ENCODE assay signal across 26 cellular contexts in the genomic region with DNA sequence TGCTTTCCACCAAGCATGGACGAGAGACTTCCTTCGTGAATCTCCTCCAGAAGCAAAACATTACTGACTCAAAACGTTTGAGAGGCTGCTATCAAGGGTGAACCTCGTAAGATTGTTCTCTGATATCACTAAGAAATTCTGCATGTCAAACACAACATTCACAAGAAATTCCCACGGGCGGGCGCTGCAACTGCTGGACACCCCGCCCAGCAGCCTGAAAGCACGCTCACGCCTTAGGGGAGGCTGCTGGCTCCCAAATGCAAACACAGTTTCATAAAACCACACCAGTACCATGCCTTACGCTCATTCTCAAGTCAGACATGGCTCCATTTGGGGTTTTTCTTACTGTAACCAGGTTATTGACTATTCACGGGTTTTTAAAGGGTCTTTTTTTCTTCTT. TPM values are rescaled to one million over a fixed set of nuclear protein-coding genes. Genes with fewer than 3 reads are reported as not detected.
DNase-seq lines count a peak whose midpoint lies in the region; ATAC-seq, FAIRE-seq and TF ChIP-seq lines count a peak whose summit lies in the region.
"Had no signal": no experiment of that assay in that cellular context is flagged by ENCODE, and none has a peak within 500 bp of the region (broad histone marks: within the 10 kb centered on the region; RNA-seq: fewer than 3 reads in every experiment).

No MANE protein-coding gene starts in this region.

- no peaks in the 10 kb centered on the region for H3K27me3 Mint-ChIP-seq in activated CD8-positive, alpha-beta T cell treated with anti-CD3 and anti-CD28 coated beads for 36 hours

- no peak overlapping the region for H3K4me3 Mint-ChIP-seq in activated CD8-positive, alpha-beta T cell treated with anti-CD3 and anti-CD28 coated beads for 36 hours
- no peak overlapping the region for H3K4me3 Mint-ChIP-seq in stimulated activated effector memory CD8-positive, alpha-beta T cell treated with anti-CD3 and anti-CD28 coated beads, Interleukin-12 subunit alpha, Interleukin-12 subunit beta, amount 100 ng/mL, for 72 hours
- H3K4me3 Mint-ChIP-seq: activated T-cell treated with anti-CD3 and anti-CD28 coated beads, Interleukin-2, amount 50 U/mL, for 4 hours had no signal

- peaks cover 74% of the 10 kb centered on the region for H3K4me1 Mint-ChIP-seq in activated CD8-positive, alpha-beta T cell treated with anti-CD3 and anti-CD28 coated beads for 36 hours (ENCODE audit: low read depth)
- peaks cover 91% of the 10 kb centered on the region for H3K4me1 Mint-ChIP-seq in stimulated activated effector memory CD8-positive, alpha-beta T cell treated with anti-CD3 and anti-CD28 coated beads, Interleukin-12 subunit alpha, Interleukin-12 subunit beta, amount 100 ng/mL, for 72 hours

- CTCF ChIA-PET in activated CD8-positive, alpha-beta T cell treated with anti-CD3 and anti-CD28 coated beads for 36 hours (lab: Charles Lee): interaction anchor here (1.4 kb wide), 1 partner anchor 23 kb away, joined by 3 read pairs; no protein-coding TSS in a partner anchor

- DNase-seq in activated CD8-positive, alpha-beta memory T cell treated with anti-CD3 and anti-CD28 coated beads, Interleukin-2, amount 50 U/mL, for 48 hours: peak; percentile 42
- no peak for DNase-seq in activated CD8-positive, alpha-beta memory T cell treated with anti-CD3 and anti-CD28 coated beads for 24 hours
- no peak for DNase-seq in activated CD8-positive, alpha-beta T cell treated with anti-CD3 and anti-CD28 coated beads for 36 hours
- DNase-seq in kidney (peak; percentile 41), COR-L47 (lab: John Stamatoyannopoulos, UW) (no peak), NCI-H510A (lab: John Stamatoyannopoulos, UW) (no peak)
- DNase-seq in stimulated activated effector memory CD8-positive, alpha-beta T cell treated with anti-CD3 and anti-CD28 coated beads, Interleukin-12 subunit alpha, Interleukin-12 subunit beta, amount 100 ng/mL, for 72 hours (ENCODE audit: low spot score in 2 of 2): no peak
- DNase-seq in stimulated activated CD8-positive, alpha-beta memory T cell treated with anti-CD3 and anti-CD28 coated beads, Interleukin-4, amount 100 ng/mL, for 48 hours: no peak
- DNase-seq: activated naive CD4-positive, alpha-beta T cell; activated T-cell treated with anti-CD3 and anti-CD28 coated beads, Interleukin-2, amount 50 U/mL, for 4 hours; AML-193; body of pancreas; mesenchymal stem cell; NCI-H1092 treated with DMSO at 0.1 percent for 48 hours; NCI-H187; NCI-H526; occipital lobe; stomach; T-helper 1 cell; thyroid gland had no signal

- H3K4me1 ChIP-seq in kidney (ENCODE audit: control insufficient read depth in 1 of 2, insufficient read depth in 1 of 2, low read depth in 1 of 2, low read length in 2 of 2): peaks cover 0 to 29% of the 10 kb centered on the region in 2 donors

- H3K9me3 ChIP-seq in kidney (ENCODE audit: control insufficient read depth in 1 of 2, low read length in 2 of 2): no peaks in the 10 kb centered on the region
- H3K9me3 ChIP-seq: body of pancreas, stomach, thyroid gland had no signal

- no peak overlapping the region for H3K27ac ChIP-seq in kidney (ENCODE audit: low read depth in 2 of 2, low read length in 2 of 2)
- H3K27ac ChIP-seq: body of pancreas, skin epidermis, thyroid gland had no signal

- peaks cover 45% of the 10 kb centered on the region for H3K36me3 Mint-ChIP-seq in activated CD8-positive, alpha-beta T cell treated with anti-CD3 and anti-CD28 coated beads for 36 hours (ENCODE audit: low read depth)
- H3K36me3 Mint-ChIP-seq in stimulated activated effector memory CD8-positive, alpha-beta T cell treated with anti-CD3 and anti-CD28 coated beads, Interleukin-12 subunit alpha, Interleukin-12 subunit beta, amount 100 ng/mL, for 72 hours: peaks cover 48% of the 10 kb centered on the region

- ATAC-seq in activated CD8-positive, alpha-beta T cell treated with anti-CD3 and anti-CD28 coated beads for 36 hours: no peak
- no peak for ATAC-seq in stimulated activated effector memory CD8-positive, alpha-beta T cell treated with anti-CD3 and anti-CD28 coated beads, Interleukin-12 subunit alpha, Interleukin-12 subunit beta, amount 100 ng/mL, for 72 hours
- ATAC-seq: activated CD4-positive, CD25-positive, alpha-beta regulatory T cell treated with anti-CD3 and anti-CD28 coated beads, Interleukin-2, amount 50 U/mL, for 24 hours; activated T-cell treated with anti-CD3 and anti-CD28 coated beads, Interleukin-2, amount 50 U/mL, for 4 hours; body of pancreas; left lobe of liver had no signal

- no peak for FAIRE-seq in kidney (lab: Jason Lieb, UNC)
- FAIRE-seq: A204.1, D721Med, RCC 7860 had no signal

- POLR2A ChIA-PET in activated CD8-positive, alpha-beta T cell treated with anti-CD3 and anti-CD28 coated beads for 36 hours (lab: Charles Lee): no interaction called here

- intact Hi-C loops in activated CD8-positive, alpha-beta T cell treated with anti-CD3 and anti-CD28 coated beads for 36 hours (cut with micrococcal nuclease): no loop called here
- intact Hi-C loops in kidney (cut with DNase I): no loop called here

- peaks cover 0 to 3% of the 10 kb centered on the region in 2 donors for H3K36me3 ChIP-seq in kidney (ENCODE audit: control insufficient read depth in 1 of 2, insufficient read depth in 2 of 2, low read length in 2 of 2)

- H3K9ac ChIP-seq in kidney (ENCODE audit: low read length in 2 of 2): no peak overlapping the region

- H3K9me3 Mint-ChIP-seq in activated CD8-positive, alpha-beta T cell treated with anti-CD3 and anti-CD28 coated beads for 36 hours: no peaks in the 10 kb centered on the region
- no peaks in the 10 kb centered on the region for H3K9me3 Mint-ChIP-seq in stimulated activated effector memory CD8-positive, alpha-beta T cell treated with anti-CD3 and anti-CD28 coated beads, Interleukin-12 subunit alpha, Interleukin-12 subunit beta, amount 100 ng/mL, for 72 hours
- H3K9me3 Mint-ChIP-seq: activated T-cell treated with anti-CD3 and anti-CD28 coated beads, Interleukin-2, amount 50 U/mL, for 4 hours had no signal

- H3K27ac Mint-ChIP-seq in activated CD8-positive, alpha-beta T cell treated with anti-CD3 and anti-CD28 coated beads for 36 hours: peak overlapping the region; percentile 46
- peak overlapping the region; percentile 21 for H3K27ac Mint-ChIP-seq in stimulated activated effector memory CD8-positive, alpha-beta T cell treated with anti-CD3 and anti-CD28 coated beads, Interleukin-12 subunit alpha, Interleukin-12 subunit beta, amount 100 ng/mL, for 72 hours

- TF ChIP-seq CTCF in activated CD8-positive, alpha-beta T cell treated with anti-CD3 and anti-CD28 coated beads for 36 hours (IDR thresholded peaks at IDR 0.05): no peak
- TF ChIP-seq CTCF in kidney (IDR thresholded peaks at IDR 0.05; ENCODE audit: borderline replicate concordance, extremely low read depth, insufficient read depth): no peak

- no peak overlapping the region for H3K4me3 ChIP-seq in kidney (ENCODE audit: low read length in 2 of 2)
- H3K4me3 ChIP-seq: body of pancreas, skin epidermis, stomach, thyroid gland had no signal

RNA-seq across cellular contexts. Expression of gene MBP, which starts 39.0 kb away (rescaled TPM):
- total RNA-seq in activated CD8-positive, alpha-beta T cell treated with anti-CD3 and anti-CD28 coated beads for 36 hours: 10 to 100 TPM; 39.9 to 41.5 TPM
- 61.2 TPM for total RNA-seq in kidney
- polyA plus RNA-seq in kidney (ENCODE audit: insufficient read depth, low read depth, low replicate concordance): 15.1 TPM

Comparison
In these comparisons a context has a peak if more than half of its experiments do, and no peak if none do; other contexts are left out.
1. DNase-seq: peak in activated CD8-positive, alpha-beta memory T cell treated with anti-CD3 and anti-CD28 coated beads, Interleukin-2, amount 50 U/mL, for 48 hours (single experiment) and kidney (single experiment); none in activated CD8-positive, alpha-beta memory T cell treated with anti-CD3 and anti-CD28 coated beads for 24 hours (single experiment), activated CD8-positive, alpha-beta T cell treated with anti-CD3 and anti-CD28 coated beads for 36 hours (single experiment), stimulated activated effector memory CD8-positive, alpha-beta T cell treated with anti-CD3 and anti-CD28 coated beads, Interleukin-12 subunit alpha, Interleukin-12 subunit beta, amount 100 ng/mL, for 72 hours (0 of 2), stimulated activated CD8-positive, alpha-beta memory T cell treated with anti-CD3 and anti-CD28 coated beads, Interleukin-4, amount 100 ng/mL, for 48 hours (single experiment), COR-L47 (single experiment) and NCI-H510A (single experiment).